26 cellular contexts compared by ENCODE assay signal in genomic region chr16:77663711-77664110, GRCh38.
"Had no signal": no experiment of that assay in that cellular context is flagged by ENCODE, and none has a peak within 500 bp of the region (broad histone marks: within the 10 kb centered on the region; RNA-seq: fewer than 3 reads in every experiment).

No MANE protein-coding gene starts in this region.

- H3K4me3 Mint-ChIP-seq: mesothelial cell of epicardium; natural killer cell; nephron progenitor cell; neural progenitor cell; stimulated activated memory B cell treated with anti-CD40 and anti-IgM and Interleukin-4, amounts not matched to agents 10 μg/mL and 1 μg/mL and 100 μg/mL, for 72 hours; stimulated activated naive CD8-positive, alpha-beta T cell treated with anti-CD3 and anti-CD28 coated beads, Interleukin-15, amount 100 ng/mL, for 72 hours; type B pancreatic cell had no signal

- DNase-seq: islet precursor cell; left ventricle myocardium inferior; mesendoderm; naive B cell; natural killer cell; nephron progenitor cell; occipital lobe; right lobe of liver; stimulated activated CD4-positive, alpha-beta T cell treated with anti-CD3 and anti-CD28 coated beads, Interleukin-1b, Interleukin-23, amount 100 ng/mL, for 48 hours; stimulated activated CD4-positive, alpha-beta T cell treated with anti-CD3 and anti-CD28 coated beads, Interleukin-2, amount 100 ng/mL, for 48 hours; stimulated activated CD4-positive, alpha-beta T cell treated with anti-CD3 and anti-CD28 coated beads, Interleukin-4, amount 100 ng/mL, for 4 hours; stimulated activated CD8-positive, alpha-beta memory T cell treated with anti-CD3 and anti-CD28 coated beads, Interleukin-4, amount 100 ng/mL, for 48 hours; stimulated activated naive CD4-positive, alpha-beta T cell treated with Interleukin-2 at 50 U/mL for 16 hours; stimulated activated naive CD8-positive, alpha-beta T cell treated with anti-CD3 and anti-CD28 coated beads, Interleukin-15, amount 100 ng/mL, for 72 hours; substantia nigra; uterus had no signal

- H3K36me3 Mint-ChIP-seq: naive B cell; natural killer cell; neural progenitor cell; stimulated activated memory B cell treated with anti-CD40 and anti-IgM and Interleukin-4, amounts not matched to agents 10 μg/mL and 1 μg/mL and 100 μg/mL, for 72 hours; type B pancreatic cell had no signal

- H3K27ac Mint-ChIP-seq: mesothelial cell of epicardium; naive B cell; natural killer cell; nephron progenitor cell; neural progenitor cell; stimulated activated memory B cell treated with anti-CD40 and anti-IgM and Interleukin-4, amounts not matched to agents 10 μg/mL and 1 μg/mL and 100 μg/mL, for 72 hours; stimulated activated naive CD8-positive, alpha-beta T cell treated with anti-CD3 and anti-CD28 coated beads, Interleukin-15, amount 100 ng/mL, for 72 hours; type B pancreatic cell had no signal

- H3K9me3 ChIP-seq: right lobe of liver, uterus had no signal

- H3K4me1 Mint-ChIP-seq: naive B cell; natural killer cell; stimulated activated memory B cell treated with anti-CD40 and anti-IgM and Interleukin-4, amounts not matched to agents 10 μg/mL and 1 μg/mL and 100 μg/mL, for 72 hours; stimulated activated naive CD8-positive, alpha-beta T cell treated with anti-CD3 and anti-CD28 coated beads, Interleukin-15, amount 100 ng/mL, for 72 hours had no signal

- H3K27ac ChIP-seq: left ventricle myocardium inferior, neural progenitor cell, neutrophil, parathyroid adenoma, right atrium auricular region, right lobe of liver, tibial nerve, uterus had no signal

- H3K4me3 ChIP-seq: left ventricle myocardium inferior, lung, neural progenitor cell, right atrium auricular region, right lobe of liver, smooth muscle cell, tibial nerve, uterus had no signal

- H3K9me3 Mint-ChIP-seq: natural killer cell; stimulated activated naive CD8-positive, alpha-beta T cell treated with anti-CD3 and anti-CD28 coated beads, Interleukin-15, amount 100 ng/mL, for 72 hours had no signal

- H3K27me3 ChIP-seq: neural progenitor cell, neutrophil, right atrium auricular region, right lobe of liver, tibial nerve, uterus had no signal

- H3K36me3 ChIP-seq: left ventricle myocardium inferior, neural progenitor cell, neutrophil, right atrium auricular region, right lobe of liver, tibial nerve, uterus had no signal

- ATAC-seq: natural killer cell; right lobe of liver; stimulated activated memory B cell treated with anti-CD40 and anti-IgM and Interleukin-4, amounts not matched to agents 10 μg/mL and 1 μg/mL and 100 μg/mL, for 72 hours; stimulated activated naive CD8-positive, alpha-beta T cell treated with anti-CD3 and anti-CD28 coated beads, Interleukin-15, amount 100 ng/mL, for 72 hours had no signal
